Comparison of ENCODE assay signal across 8 cellular contexts in genomic region chr14:77025744-77026165, GRCh38. TPM values are rescaled to one million over a fixed set of nuclear protein-coding genes. Genes with fewer than 3 reads are reported as not detected.
DNase-seq lines count a peak whose midpoint lies in the region; ATAC-seq and TF ChIP-seq lines count a peak whose summit lies in the region.

No MANE protein-coding gene starts in this region.

- peaks cover 41 to 42% of the 10 kb centered on the region in 2 donors for H3K4me1 Mint-ChIP-seq in natural killer cell

- peaks cover 15% of the 10 kb centered on the region for H3K36me3 ChIP-seq in BJ (ENCODE audit: control insufficient read depth, insufficient read depth, low read length)

- intact Hi-C loops in natural killer cell (cut with micrococcal nuclease), result no loop called here

- POLR2A ChIA-PET in BJ (lab: Charles Lee), result interaction anchor here (0.6 kb wide), 1 partner anchor 15 kb away, joined by 3 read pairs; no protein-coding TSS in a partner anchor

- peak overlapping the region; percentile 87 for H3K4me3 Mint-ChIP-seq in natural killer cell

- peak overlapping the region; percentile 73 for H3K4me3 ChIP-seq in BJ (ENCODE audit: low read depth, low read length)
- H3K4me3 ChIP-seq in LNCaP clone FGC (ENCODE audit: low read depth, low read length), result peak overlapping the region; percentile 58

- no peak for ATAC-seq in natural killer cell

- no peaks in the 10 kb centered on the region for H3K9me3 Mint-ChIP-seq in natural killer cell

- TF ChIP-seq CTCF in BJ (IDR thresholded peaks at IDR 0.05; ENCODE audit: insufficient read depth, low read depth, low read length), result no peak
- 0 out of 2 replicates have a peak, but pooled peaks have one; percentile 2 for TF ChIP-seq CTCF in LNCaP clone FGC (IDR thresholded peaks at IDR 0.05; ENCODE audit: control insufficient read depth, extremely low read depth, insufficient read depth)
- TF ChIP-seq CTCF in natural killer cell (IDR thresholded peaks at IDR 0.05), result no peak

- H3K27ac Mint-ChIP-seq in natural killer cell, result peak overlapping the region in 1 of 2 donors; percentile 89

- CTCF ChIA-PET in BJ (lab: Yijun Ruan, JAX), result interaction anchor here (0.7 to 9.3 kb wide), 12 partner anchors 19 to 121 kb away, joined by 4 to 95 read pairs (median 6); no protein-coding TSS in a partner anchor

- H3K36me3 Mint-ChIP-seq in natural killer cell, result no peaks in the 10 kb centered on the region

- H3K27me3 ChIP-seq in BJ (ENCODE audit: control insufficient read depth, insufficient read depth, low read length), result no peaks in the 10 kb centered on the region

- no peaks in the 10 kb centered on the region for H3K27me3 Mint-ChIP-seq in natural killer cell (ENCODE audit: low read depth in 2 of 2)

- no peak for DNase-seq in BJ (ENCODE audit: low read depth)
- DNase-seq in LNCaP clone FGC (ENCODE audit: low read depth), result no peak
- peak; percentile 69 for DNase-seq in ecto neural progenitor cell (ENCODE audit: low spot score)
- DNase-seq in natural killer cell, result no peak
- DNase-seq in epidermal melanocyte (ENCODE audit: insufficient read length, low spot score), result no peak
- DNase-seq in occipital lobe (lab: John Stamatoyannopoulos, UW), result no peak
- DNase-seq in pons (ENCODE audit: low spot score), result no peak
- DNase-seq in mesenteric fat pad (ENCODE audit: low spot score), result no peak

RNA-seq across cellular contexts. Expression of gene IRF2BPL, which starts 2.8 kb away (rescaled TPM):
- 11.3 and 17.6 TPM in 2 replicates for polyA plus RNA-seq in BJ (2011; rRNA removed)
- 11.8 and 15.8 TPM in 2 replicates for polyA minus RNA-seq in BJ (2011; rRNA and poly(A)+ RNA removed)
- total RNA-seq in natural killer cell (10 to 100 TPM; 39.3 to 46.5 (median 46.3) TPM), occipital lobe (72.7 TPM), mesenteric fat pad (51.9 TPM)
